Comparison of ENCODE assay signal across 19 cellular contexts in genomic region chr9:126697350-126697749, GRCh38.
DNase-seq lines count a peak whose midpoint lies in the region; ATAC-seq and TF ChIP-seq lines count a peak whose summit lies in the region.
"Had no signal": no experiment of that assay in that cellular context is flagged by ENCODE, and none has a peak within 500 bp of the region (broad histone marks: within the 10 kb centered on the region; RNA-seq: fewer than 3 reads in every experiment).

No MANE protein-coding gene starts in this region.

- no peak overlapping the region for H2AFZ ChIP-seq in osteoblast (ENCODE audit: low read length)
- H2AFZ ChIP-seq: PC-9 had no signal

- no peaks in the 10 kb centered on the region for H3K36me3 ChIP-seq in osteoblast (ENCODE audit: insufficient read depth, low read length)
- H3K36me3 ChIP-seq: BLaER1 treated with 17β-estradiol and CSF1 and Interleukin-3, amounts not matched to agents 10 nM and 100 nM; SJCRH30 had no signal

- no peaks in the 10 kb centered on the region for H3K4me1 ChIP-seq in osteoblast (ENCODE audit: insufficient read depth, low read length)
- H3K4me1 ChIP-seq: SJCRH30 had no signal

- H3K79me2 ChIP-seq in osteoblast (ENCODE audit: insufficient read depth, low read length), result no peaks in the 10 kb centered on the region

- H3K4me3 ChIP-seq in coronary artery (no peak overlapping the region), osteoblast (ENCODE audit: insufficient read depth, low read length) (no peak overlapping the region)
- H3K4me3 ChIP-seq: BLaER1 treated with 17β-estradiol and CSF1 and Interleukin-3, amounts not matched to agents 10 nM and 100 nM; PC-9; SJCRH30 had no signal

- H3K4me3 Mint-ChIP-seq in natural killer cell treated with Interleukin-12 subunit alpha and Interleukin-12 subunit beta and Interleukin-15 and Interleukin-18, amount 100 ng/mL, for 72 hours, result no peak overlapping the region
- no peak overlapping the region for H3K4me3 Mint-ChIP-seq in natural killer cell
- no peak overlapping the region for H3K4me3 Mint-ChIP-seq in activated naive CD8-positive, alpha-beta T cell treated with anti-CD3 and anti-CD28 coated beads for 36 hours
- H3K4me3 Mint-ChIP-seq: CD8-positive, alpha-beta T cell had no signal

- H3K27me3 ChIP-seq in osteoblast (ENCODE audit: insufficient read depth, low read length), result peaks cover 16% of the 10 kb centered on the region
- H3K27me3 ChIP-seq: SJCRH30 had no signal

- H3K9me3 Mint-ChIP-seq in natural killer cell treated with Interleukin-12 subunit alpha and Interleukin-12 subunit beta and Interleukin-15 and Interleukin-18, amount 100 ng/mL, for 72 hours, result no peaks in the 10 kb centered on the region
- H3K9me3 Mint-ChIP-seq in natural killer cell, result no peaks in the 10 kb centered on the region
- H3K9me3 Mint-ChIP-seq in activated naive CD8-positive, alpha-beta T cell treated with anti-CD3 and anti-CD28 coated beads for 36 hours, result no peaks in the 10 kb centered on the region
- H3K9me3 Mint-ChIP-seq: CD8-positive, alpha-beta T cell had no signal

- ATAC-seq in natural killer cell treated with Interleukin-12 subunit alpha and Interleukin-12 subunit beta and Interleukin-15 and Interleukin-18, amount 100 ng/mL, for 72 hours, result no peak
- ATAC-seq in natural killer cell, result no peak
- no peak for ATAC-seq in GM21576 (IDR thresholded peaks at IDR 0.05; ENCODE audit: unreplicated experiment)
- ATAC-seq: CD8-positive, alpha-beta T cell had no signal

- no peak overlapping the region for H3K27ac Mint-ChIP-seq in natural killer cell treated with Interleukin-12 subunit alpha and Interleukin-12 subunit beta and Interleukin-15 and Interleukin-18, amount 100 ng/mL, for 72 hours
- no peak overlapping the region for H3K27ac Mint-ChIP-seq in natural killer cell
- H3K27ac Mint-ChIP-seq in activated naive CD8-positive, alpha-beta T cell treated with anti-CD3 and anti-CD28 coated beads for 36 hours, result no peak overlapping the region
- H3K27ac Mint-ChIP-seq: CD8-positive, alpha-beta T cell had no signal

- no peak overlapping the region for H3K4me2 ChIP-seq in osteoblast (ENCODE audit: insufficient read depth, low read length)
- H3K4me2 ChIP-seq: BLaER1 treated with 17β-estradiol and CSF1 and Interleukin-3, amounts not matched to agents 10 nM and 100 nM; PC-9 had no signal

- intact Hi-C loops in natural killer cell (cut with micrococcal nuclease), result no loop called here

- H3K4me1 Mint-ChIP-seq in natural killer cell treated with Interleukin-12 subunit alpha and Interleukin-12 subunit beta and Interleukin-15 and Interleukin-18, amount 100 ng/mL, for 72 hours (ENCODE audit: low read depth in 2 of 2), result peaks cover 0 to 9% of the 10 kb centered on the region in 2 donors
- H3K4me1 Mint-ChIP-seq in natural killer cell, result peaks cover 0 to 10% of the 10 kb centered on the region in 2 donors
- H3K4me1 Mint-ChIP-seq in activated naive CD8-positive, alpha-beta T cell treated with anti-CD3 and anti-CD28 coated beads for 36 hours, result no peaks in the 10 kb centered on the region

- H3K36me3 Mint-ChIP-seq in natural killer cell treated with Interleukin-12 subunit alpha and Interleukin-12 subunit beta and Interleukin-15 and Interleukin-18, amount 100 ng/mL, for 72 hours, result no peaks in the 10 kb centered on the region
- no peaks in the 10 kb centered on the region for H3K36me3 Mint-ChIP-seq in natural killer cell
- no peaks in the 10 kb centered on the region for H3K36me3 Mint-ChIP-seq in activated naive CD8-positive, alpha-beta T cell treated with anti-CD3 and anti-CD28 coated beads for 36 hours
- H3K36me3 Mint-ChIP-seq: CD8-positive, alpha-beta T cell had no signal

- H3K27ac ChIP-seq in coronary artery, result no peak overlapping the region
- H3K27ac ChIP-seq in osteoblast (ENCODE audit: low read depth, low read length), result no peak overlapping the region
- H3K27ac ChIP-seq: BLaER1 treated with 17β-estradiol and CSF1 and Interleukin-3, amounts not matched to agents 10 nM and 100 nM; PC-9; SJCRH30 had no signal

- H3K27me3 Mint-ChIP-seq in natural killer cell treated with Interleukin-12 subunit alpha and Interleukin-12 subunit beta and Interleukin-15 and Interleukin-18, amount 100 ng/mL, for 72 hours, result peaks cover 13 to 20% of the 10 kb centered on the region in 2 donors
- H3K27me3 Mint-ChIP-seq in natural killer cell (ENCODE audit: low read depth in 2 of 2), result peaks cover 20 to 27% of the 10 kb centered on the region in 2 donors
- H3K27me3 Mint-ChIP-seq in activated naive CD8-positive, alpha-beta T cell treated with anti-CD3 and anti-CD28 coated beads for 36 hours, result peaks cover 8% of the 10 kb centered on the region

- TF ChIP-seq CTCF in natural killer cell (IDR thresholded peaks at IDR 0.05), result no peak
- no peak for TF ChIP-seq CTCF in coronary artery (IDR thresholded peaks at IDR 0.05)
- TF ChIP-seq CTCF in osteoblast (IDR thresholded peaks at IDR 0.05; ENCODE audit: extremely low read depth, low read depth, low read length), result no peak

- no peaks in the 10 kb centered on the region for H4K20me1 ChIP-seq in osteoblast (ENCODE audit: insufficient read depth, low read length)

- no peaks in the 10 kb centered on the region for H3K9me3 ChIP-seq in osteoblast (ENCODE audit: low read depth, low read length)
- H3K9me3 ChIP-seq: BLaER1 treated with 17β-estradiol and CSF1 and Interleukin-3, amounts not matched to agents 10 nM and 100 nM; SJCRH30 had no signal

- peak; percentile 51 for DNase-seq in natural killer cell treated with Interleukin-12 subunit alpha and Interleukin-12 subunit beta and Interleukin-15 and Interleukin-18, amount 100 ng/mL, for 72 hours (ENCODE audit: low spot score)
- DNase-seq in natural killer cell, result no peak
- DNase-seq in coronary artery (ENCODE audit: low spot score), result peak; percentile 65
- DNase-seq in osteoblast (ENCODE audit: insufficient read length, low spot score, missing footprints), result peak; percentile 57
- DNase-seq in activated naive CD8-positive, alpha-beta T cell treated with anti-CD3 and anti-CD28 coated beads for 36 hours, result no peak
- no peak for DNase-seq in occipital lobe (lab: John Stamatoyannopoulos, UW)
- DNase-seq: Calu3; CD8-positive, alpha-beta T cell; DMS53; KG1; NCI-H1105 treated with DMSO at 0.1 percent for 48 hours; NCI-H187; NCI-H2227 treated with DMSO at 0.1 percent for 48 hours; NCI-H510A treated with DMSO at 0.1 percent for 48 hours; NCI-H82; PC-9 had no signal

Comparison
In these comparisons a context has a peak if more than half of its experiments do, and no peak if none do; other contexts are left out.
1. DNase-seq: peak in natural killer cell treated with Interleukin-12 subunit alpha and Interleukin-12 subunit beta and Interleukin-15 and Interleukin-18, amount 100 ng/mL, for 72 hours (single experiment), coronary artery (single experiment) and osteoblast (single experiment); none in natural killer cell (single experiment), activated naive CD8-positive, alpha-beta T cell treated with anti-CD3 and anti-CD28 coated beads for 36 hours (single experiment) and occipital lobe (single experiment).